In the genomic region with DNA sequence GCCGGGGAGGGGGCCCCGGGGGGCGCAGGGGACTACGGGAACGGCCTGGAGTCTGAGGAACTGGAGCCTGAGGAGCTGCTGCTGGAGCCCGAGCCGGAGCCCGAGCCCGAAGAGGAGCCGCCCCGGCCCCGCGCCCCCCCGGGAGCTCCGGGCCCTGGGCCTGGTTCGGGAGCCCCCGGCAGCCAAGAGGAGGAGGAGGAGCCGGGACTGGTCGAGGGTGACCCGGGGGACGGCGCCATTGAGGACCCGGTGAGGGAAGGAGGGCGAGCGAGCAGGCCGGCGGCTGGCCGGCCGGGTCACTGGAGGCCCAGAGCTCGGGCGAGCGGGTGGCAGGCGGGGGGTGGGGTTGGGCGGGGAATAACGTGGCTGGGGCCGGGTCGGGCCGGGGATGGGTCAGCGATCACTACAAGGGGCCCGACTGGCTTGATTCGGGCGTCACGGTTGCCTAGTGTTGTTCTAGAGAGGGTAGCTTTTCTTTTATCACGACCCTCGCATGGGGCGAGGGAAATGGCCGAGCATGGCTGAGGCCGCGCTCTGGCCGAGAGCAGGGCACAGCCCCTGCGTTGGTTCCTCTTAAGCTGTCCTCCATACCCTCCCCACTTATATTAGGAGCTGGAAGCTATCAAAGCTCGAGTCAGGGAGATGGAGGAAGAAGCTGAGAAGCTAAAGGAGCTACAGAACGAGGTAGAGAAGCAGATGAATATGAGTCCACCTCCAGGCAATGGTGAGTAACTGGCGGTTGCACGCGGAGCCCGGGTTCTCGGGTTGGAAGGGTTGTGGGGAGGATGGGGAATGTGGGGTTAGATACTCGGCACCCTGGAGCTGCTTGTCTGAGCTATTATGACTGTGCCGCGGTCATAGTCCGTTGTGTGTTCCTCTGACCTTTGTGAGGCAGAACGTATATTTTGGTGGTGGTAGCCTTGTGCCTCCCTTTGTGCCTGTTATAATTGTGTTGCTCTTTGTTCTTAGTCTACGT, we compare ENCODE assay signal across 8 cellular contexts. TPM values are rescaled to one million over a fixed set of nuclear protein-coding genes. Genes with fewer than 3 reads are reported as not detected.
DNase-seq lines count a peak whose midpoint lies in the region; ATAC-seq and TF ChIP-seq lines count a peak whose summit lies in the region.

No MANE protein-coding gene starts in this region.

- intact Hi-C loops in left ventricle myocardium superior (cut with micrococcal nuclease): loop anchor here (10.0 kb wide), 1 partner anchor 133 kb away; no protein-coding TSS in a partner anchor

- POLR2A ChIA-PET in RWPE1 (lab: Yijun Ruan, JAX; ENCODE audit: low non-redundant PET): interaction anchor here (1.2 to 1.9 kb wide), 3 partner anchors 15 to 35 kb away, joined by 8 to 12 read pairs (median 9); a partner anchor contains a TSS
- POLR2A ChIA-PET in activated naive CD8-positive, alpha-beta T cell treated with anti-CD3 and anti-CD28 coated beads, Interleukin-2, amount 10 ng/mL, durations not matched to agents 7 days and 5 days (lab: Charles Lee): interaction anchor here (0.5 to 6.4 kb wide), 22 partner anchors 12 to 1883 kb away, joined by 3 to 182 read pairs (median 5); a partner anchor contains a TSS
- POLR2A ChIA-PET in GM10248 (lab: Yijun Ruan, JAX): interaction anchor here (0.9 to 2.5 kb wide), 5 partner anchors 15 to 227 kb away, joined by 3 to 26 read pairs (median 4); a partner anchor contains a TSS

- TF ChIP-seq CTCF in RWPE1 (conservative IDR thresholded peaks at IDR 0.05; ENCODE audit: low read depth): no peak
- TF ChIP-seq CTCF in retinal pigment epithelial cell (conservative IDR thresholded peaks at IDR 0.05; ENCODE audit: low read depth, low read length): no peak
- TF ChIP-seq CTCF in GM10248 (IDR thresholded peaks at IDR 0.05; ENCODE audit: control extremely low read depth, extremely low read depth, low read depth, missing control alignments): no peak

- CTCF ChIA-PET in RWPE1 (lab: Yijun Ruan, JAX) (interaction anchor here (1.0 to 3.0 kb wide), 3 partner anchors 15 to 157 kb away, joined by 3 to 12 read pairs (median 10); a partner anchor contains a TSS), GM10248 (lab: Yijun Ruan, JAX) (interaction anchor here (0.9 to 8.0 kb wide), 17 partner anchors 7 to 264 kb away, joined by 3 to 136 read pairs (median 4); a partner anchor contains a TSS)

- DNase-seq in NK-92 treated with Interleukin-12 subunit alpha and Interleukin-12 subunit beta, amount 100 ng/mL, for 24 hours (lab: John Stamatoyannopoulos, UW): peak; percentile 37
- DNase-seq in NK-92 (lab: John Stamatoyannopoulos, UW; ENCODE audit: unreplicated experiment) (no peak), RWPE1 (ENCODE audit: low spot score) (peak; percentile 57), left ventricle myocardium superior (peak; percentile 67), retinal pigment epithelial cell (ENCODE audit: low read depth) (no peak), GM10248 (ENCODE audit: extremely low spot score) (no peak)
- peak; percentile 59 for DNase-seq in activated naive CD8-positive, alpha-beta T cell treated with anti-CD3 and anti-CD28 coated beads, Interleukin-2, amount 10 ng/mL, durations not matched to agents 7 days and 5 days

- peak overlapping the region; percentile 95 for H3K4me3 ChIP-seq in retinal pigment epithelial cell (ENCODE audit: low read length)

- H3K27ac Mint-ChIP-seq in activated naive CD8-positive, alpha-beta T cell treated with anti-CD3 and anti-CD28 coated beads, Interleukin-2, amount 10 ng/mL, durations not matched to agents 7 days and 5 days: peak overlapping the region; percentile 90

- peak; percentile 6 for ATAC-seq in HG03159 (IDR thresholded peaks at IDR 0.05; ENCODE audit: unreplicated experiment)
- no peak for ATAC-seq in activated naive CD8-positive, alpha-beta T cell treated with anti-CD3 and anti-CD28 coated beads, Interleukin-2, amount 10 ng/mL, durations not matched to agents 7 days and 5 days (ENCODE audit: low read depth)
- ATAC-seq in left ventricle myocardium superior: peak; percentile 25

- no peaks in the 10 kb centered on the region for H3K27me3 Mint-ChIP-seq in activated naive CD8-positive, alpha-beta T cell treated with anti-CD3 and anti-CD28 coated beads, Interleukin-2, amount 10 ng/mL, durations not matched to agents 7 days and 5 days

- peak overlapping the region; percentile 87 for H3K27ac ChIP-seq in RWPE1

- H3K36me3 Mint-ChIP-seq in activated naive CD8-positive, alpha-beta T cell treated with anti-CD3 and anti-CD28 coated beads, Interleukin-2, amount 10 ng/mL, durations not matched to agents 7 days and 5 days: peaks cover 22% of the 10 kb centered on the region

- peak overlapping the region; percentile 94 for H3K4me3 Mint-ChIP-seq in activated naive CD8-positive, alpha-beta T cell treated with anti-CD3 and anti-CD28 coated beads, Interleukin-2, amount 10 ng/mL, durations not matched to agents 7 days and 5 days

- H3K9me3 Mint-ChIP-seq in activated naive CD8-positive, alpha-beta T cell treated with anti-CD3 and anti-CD28 coated beads, Interleukin-2, amount 10 ng/mL, durations not matched to agents 7 days and 5 days: no peaks in the 10 kb centered on the region

- peaks cover 27% of the 10 kb centered on the region for H3K4me1 Mint-ChIP-seq in activated naive CD8-positive, alpha-beta T cell treated with anti-CD3 and anti-CD28 coated beads, Interleukin-2, amount 10 ng/mL, durations not matched to agents 7 days and 5 days

RNA-seq across cellular contexts. Expression of a gene that starts 0.6 kb away (rescaled TPM):
- 100 to 1,000 TPM; 207 to 208 TPM for total RNA-seq in activated naive CD8-positive, alpha-beta T cell treated with anti-CD3 and anti-CD28 coated beads, Interleukin-2, amount 10 ng/mL, durations not matched to agents 7 days and 5 days
- 76.8 TPM for total RNA-seq in left ventricle myocardium superior

RNA-seq across cellular contexts. Expression of a gene that starts 15.2 kb away (rescaled TPM):
- 1 to 10 TPM; 3.7 to 5.7 TPM for total RNA-seq in activated naive CD8-positive, alpha-beta T cell treated with anti-CD3 and anti-CD28 coated beads, Interleukin-2, amount 10 ng/mL, durations not matched to agents 7 days and 5 days
- 38.3 TPM for total RNA-seq in left ventricle myocardium superior

RNA-seq across cellular contexts. Expression of a gene that starts 19.2 kb away (rescaled TPM):
- 10 to 100 TPM; 50.8 to 51.7 TPM for total RNA-seq in activated naive CD8-positive, alpha-beta T cell treated with anti-CD3 and anti-CD28 coated beads, Interleukin-2, amount 10 ng/mL, durations not matched to agents 7 days and 5 days
- 11.6 TPM for total RNA-seq in left ventricle myocardium superior

RNA-seq across cellular contexts. Expression of a gene that starts 30.8 kb away (rescaled TPM):
- total RNA-seq in activated naive CD8-positive, alpha-beta T cell treated with anti-CD3 and anti-CD28 coated beads, Interleukin-2, amount 10 ng/mL, durations not matched to agents 7 days and 5 days: 1 to 10 TPM; 3.4 to 4.8 TPM
- 10.7 TPM for total RNA-seq in left ventricle myocardium superior

RNA-seq across cellular contexts. Expression of a gene that starts 35.9 kb away (rescaled TPM):
- 10 to 100 TPM; 11.8 to 12.8 TPM for total RNA-seq in activated naive CD8-positive, alpha-beta T cell treated with anti-CD3 and anti-CD28 coated beads, Interleukin-2, amount 10 ng/mL, durations not matched to agents 7 days and 5 days
- 7.9 TPM for total RNA-seq in left ventricle myocardium superior

Comparison
In these comparisons a context has a peak if more than half of its experiments do, and no peak if none do; other contexts are left out.
1. DNase-seq: peak in NK-92 treated with Interleukin-12 subunit alpha and Interleukin-12 subunit beta, amount 100 ng/mL, for 24 hours (single experiment), RWPE1 (single experiment), activated naive CD8-positive, alpha-beta T cell treated with anti-CD3 and anti-CD28 coated beads, Interleukin-2, amount 10 ng/mL, durations not matched to agents 7 days and 5 days (single experiment) and left ventricle myocardium superior (single experiment); none in NK-92 (single experiment), retinal pigment epithelial cell (single experiment) and GM10248 (single experiment).